Comparison of ENCODE assay signal across 7 cellular contexts in the genomic region with DNA sequence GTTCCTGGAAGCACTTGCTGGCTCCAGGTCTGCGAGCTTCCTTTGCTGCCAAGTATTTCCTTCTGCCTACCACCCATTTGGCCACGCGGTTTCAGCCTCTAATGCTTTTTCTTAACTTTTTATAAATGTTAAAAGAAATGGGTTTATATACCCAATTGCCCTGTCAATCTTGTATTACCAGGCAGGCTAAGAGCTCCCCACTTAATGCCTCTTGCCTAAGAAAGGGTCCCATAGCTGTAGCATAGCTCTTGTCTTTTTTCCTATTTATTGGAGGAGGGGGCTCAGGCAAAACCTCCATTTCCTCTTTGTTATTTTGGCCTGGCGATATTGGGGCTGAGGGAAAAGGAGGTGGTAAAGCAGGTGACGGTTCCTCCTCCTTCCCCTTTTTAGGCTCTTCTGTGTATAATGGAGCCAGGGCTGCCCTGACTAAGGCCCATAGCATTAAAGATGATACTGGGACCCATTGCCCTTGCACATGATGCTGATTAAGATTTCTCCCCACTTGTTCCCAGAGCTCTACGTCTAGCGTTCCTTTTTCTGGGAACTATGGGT. TPM values are rescaled to one million over a fixed set of nuclear protein-coding genes. Genes with fewer than 3 reads are reported as not detected.
DNase-seq lines count a peak whose midpoint lies in the region; ATAC-seq, FAIRE-seq and TF ChIP-seq lines count a peak whose summit lies in the region.

No MANE protein-coding gene starts in this region.

- H3K27me3 ChIP-seq in HUES6 (ENCODE audit: control insufficient read depth, insufficient read depth, low read length) (no peaks in the 10 kb centered on the region), dorsolateral prefrontal cortex (no peaks in the 10 kb centered on the region), gastrocnemius medialis (no peaks in the 10 kb centered on the region)

- DNase-seq in dorsolateral prefrontal cortex (no peak), gastrocnemius medialis (no peak), OCI-M1 (lab: John Stamatoyannopoulos, UW) (no peak), RCC 7860 (ENCODE audit: low spot score) (no peak), frontal cortex (ENCODE audit: low spot score in 2 of 2) (no peak)

- TF ChIP-seq CTCF in dorsolateral prefrontal cortex (IDR thresholded peaks at IDR 0.05 in 54 of 56, conservative IDR thresholded peaks at IDR 0.05 in 2 of 56; ENCODE audit: low read depth in 1 of 56, partially characterized antibody in 56 of 56): no peak
- TF ChIP-seq CTCF in gastrocnemius medialis (IDR thresholded peaks at IDR 0.05 in 4 of 5, conservative IDR thresholded peaks at IDR 0.05 in 1 of 5): no peak

- H3K4me3 ChIP-seq in HUES6 (ENCODE audit: low read depth, low read length) (peak overlapping the region; percentile 39), dorsolateral prefrontal cortex (peak overlapping the region in 58 of 59 donors; percentile 4 to 69 (median 47)), gastrocnemius medialis (peak overlapping the region in 3 of 4 donors; percentile 24 to 52 (median 27))

- ATAC-seq in GM21529 (IDR thresholded peaks at IDR 0.05; ENCODE audit: unreplicated experiment) (peak; percentile 21), gastrocnemius medialis (no peak)

- H3K4me1 ChIP-seq in HUES6 (ENCODE audit: control insufficient read depth, insufficient read depth, low read length) (peaks cover 29% of the 10 kb centered on the region), gastrocnemius medialis (peaks cover 4 to 7% of the 10 kb centered on the region in 2 donors)

- H3K9ac ChIP-seq in HUES6 (ENCODE audit: low read length): no peak overlapping the region

- H3K9me3 ChIP-seq in HUES6 (ENCODE audit: control insufficient read depth, insufficient read depth, low read depth, low read length) (no peaks in the 10 kb centered on the region), gastrocnemius medialis (no peaks in the 10 kb centered on the region)

- H3K36me3 ChIP-seq in HUES6 (ENCODE audit: control insufficient read depth, insufficient read depth, low read length) (peaks cover 5% of the 10 kb centered on the region; the same call in 1 of the 2 replicates), gastrocnemius medialis (no peaks in the 10 kb centered on the region)

- intact Hi-C loops in dorsolateral prefrontal cortex (cut with DNase I) (no loop called here), gastrocnemius medialis (cut with DNase I; ENCODE audit: low total_unique reads) (no loop called here)

- no peak for FAIRE-seq in RCC 7860 (lab: Jason Lieb, UNC)
- FAIRE-seq in frontal cortex (lab: Jason Lieb, UNC): no peak

- in situ Hi-C loops in gastrocnemius medialis (cut with MboI; ENCODE audit: low sequenced_read_pairs in 4 of 4): no loop called here

- no peak for TF ChIP-seq POLR2A in gastrocnemius medialis (IDR thresholded peaks at IDR 0.05)

- no peak overlapping the region for H3K27ac ChIP-seq in HUES6 (ENCODE audit: low read depth, low read length)
- peak overlapping the region in 1 of 59 donors; percentile 28 for H3K27ac ChIP-seq in dorsolateral prefrontal cortex
- H3K27ac ChIP-seq in gastrocnemius medialis: no peak overlapping the region

RNA-seq across cellular contexts. Expression of a gene that starts 21.6 kb away (rescaled TPM):
- total RNA-seq in dorsolateral prefrontal cortex (10 to 100 TPM; 39.2 to 87.7 (median 60.5) TPM), gastrocnemius medialis (10 to 100 TPM; 33.6 to 71.3 (median 42.5) TPM), frontal cortex (106 TPM)

RNA-seq across cellular contexts. Expression of a gene that starts 36.4 kb away (rescaled TPM):
- 10 to 100 TPM; 26.5 to 71.6 (median 48.8) TPM for total RNA-seq in dorsolateral prefrontal cortex
- total RNA-seq in gastrocnemius medialis: 10 to 100 TPM in 3 of 4 donors, 1 to 10 TPM in 1; 8.4 to 19.2 (median 16.6) TPM
- total RNA-seq in frontal cortex: 53.0 TPM
